ENCODE assay signal across 8 cellular contexts in the genomic region with DNA sequence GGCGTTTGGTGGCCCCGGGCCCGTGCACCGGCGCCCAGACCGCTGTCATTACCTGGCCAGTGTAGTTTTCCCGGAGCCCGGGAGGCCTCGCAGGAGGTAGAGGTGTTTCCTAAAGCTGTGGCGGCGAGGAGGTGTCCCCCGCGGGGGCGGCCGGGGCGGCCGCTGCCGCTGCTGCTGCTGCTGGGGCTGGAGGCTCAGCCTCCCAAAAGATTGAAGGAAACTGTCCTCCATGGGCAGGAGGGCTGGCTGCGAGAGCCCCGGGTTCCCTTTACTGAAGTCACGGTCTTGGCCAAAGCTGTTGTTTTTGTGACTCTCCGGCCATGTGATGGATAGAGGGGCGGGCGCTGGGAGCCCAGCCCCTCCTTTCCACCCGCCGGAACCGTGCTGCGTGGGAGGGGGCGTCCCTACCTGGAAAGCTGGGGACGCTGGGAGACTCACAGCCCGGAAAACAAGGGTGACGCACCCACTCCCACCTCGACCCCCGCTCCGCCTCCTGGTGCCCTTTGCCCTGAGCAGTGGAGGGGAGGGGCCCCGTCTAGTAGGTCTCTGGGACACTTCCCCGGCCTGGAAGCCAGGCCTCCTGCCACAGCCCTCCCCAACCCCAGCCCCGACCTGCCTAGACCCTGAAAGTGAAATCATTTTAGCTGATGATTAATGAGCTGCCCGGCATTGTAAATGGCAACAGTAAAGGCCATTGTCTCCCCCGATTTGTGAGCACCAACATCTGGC. TPM values are rescaled to one million over a fixed set of nuclear protein-coding genes. Genes with fewer than 3 reads are reported as not detected.
DNase-seq lines count a peak whose midpoint lies in the region; ATAC-seq lines count a peak whose summit lies in the region.

N4BP2L1 (minus strand) TSS at position 279 of the 729 bp plus-strand sequence; CDS start at position 231, 48 bp downstream.

- no peaks in the 10 kb centered on the region for H3K27me3 ChIP-seq in muscle layer of duodenum (ENCODE audit: low read depth, low read length)

- H3K9me3 ChIP-seq in muscle layer of duodenum (ENCODE audit: control insufficient read depth in 1 of 2, low read length in 2 of 2), result no peaks in the 10 kb centered on the region

- DNase-seq in AG08396 (ENCODE audit: low spot score) (peak; percentile 69), NOMO-1 treated with DMSO at 0.1 percent for 48 hours (lab: John Stamatoyannopoulos, UW; ENCODE audit: unreplicated experiment) (peak; percentile 79)
- DNase-seq in activated CD8-positive, alpha-beta memory T cell treated with anti-CD3 and anti-CD28 coated beads, Interleukin-2, amount 50 U/mL, for 48 hours, result peak; percentile 89
- DNase-seq in stimulated activated CD8-positive, alpha-beta memory T cell treated with anti-CD3 and anti-CD28 coated beads, Interleukin-7, amount 100 ng/mL, for 24 hours (ENCODE audit: low read depth), result peak; percentile 63

- ATAC-seq in GM18870 (IDR thresholded peaks at IDR 0.05; ENCODE audit: unreplicated experiment) (peak; percentile 61), HG03139 (IDR thresholded peaks at IDR 0.05; ENCODE audit: unreplicated experiment) (peak; percentile 69), esophagus mucosa (peak; percentile 67)

- H3K4me1 ChIP-seq in muscle layer of duodenum (ENCODE audit: control insufficient read depth in 1 of 2, insufficient read depth in 2 of 2, low read length in 2 of 2), result peaks cover 4 to 21% of the 10 kb centered on the region in 2 donors

- H3K4me3 ChIP-seq in muscle layer of duodenum (ENCODE audit: low read depth in 1 of 2, low read length in 2 of 2), result peak within 1 kb of the TSS; percentile 82 to 94

- no peaks in the 10 kb centered on the region for H3K36me3 ChIP-seq in muscle layer of duodenum (ENCODE audit: control insufficient read depth in 1 of 2, insufficient read depth in 2 of 2, low read length in 2 of 2)

- peak within 1 kb of the TSS; percentile 92 for H3K27ac ChIP-seq in muscle layer of duodenum (ENCODE audit: low read length)

RNA-seq across cellular contexts. Expression of gene N4BP2L1, which starts in this region (rescaled TPM):
- total RNA-seq in esophagus mucosa, result 1.8 TPM

Comparison
In these comparisons a context has a peak if more than half of its experiments do, and no peak if none do; other contexts are left out.
1. Peak in every context shown above with its lines: DNase-seq, ATAC-seq, H3K4me3 ChIP-seq and H3K27ac ChIP-seq.